Comparison of ENCODE assay signal across 1 cellular context in genomic region chr1:209989525-209989924, GRCh38.
TF ChIP-seq lines count a peak whose summit lies in the region.

No MANE protein-coding gene starts in this region.

TF ChIP-seq in WTC11, 78 proteins besides CTCF, POLR2A, EP300 and RAD21 (continued from another document):
- TF ChIP-seq MLX (CRISPR knock-in tag; IDR thresholded peaks at IDR 0.05) (no peak), ZNF416 (CRISPR knock-in tag; IDR thresholded peaks at IDR 0.05) (no peak), ESRRA (CRISPR knock-in tag; IDR thresholded peaks at IDR 0.05; ENCODE audit: borderline replicate concordance) (no peak), ZNF512 (CRISPR knock-in tag; IDR thresholded peaks at IDR 0.05; ENCODE audit: borderline replicate concordance) (no peak), MAX (CRISPR knock-in tag; IDR thresholded peaks at IDR 0.05) (no peak), SP1 (CRISPR knock-in tag; conservative IDR thresholded peaks at IDR 0.05) (no peak), ZMAT4 (CRISPR knock-in tag; IDR thresholded peaks at IDR 0.05) (no peak), FOXP4 (CRISPR knock-in tag; IDR thresholded peaks at IDR 0.05) (no peak), JUN (CRISPR knock-in tag; IDR thresholded peaks at IDR 0.05) (no peak), KAT7 (CRISPR knock-in tag; IDR thresholded peaks at IDR 0.05; ENCODE audit: borderline replicate concordance) (no peak)
